In genomic region chr1:22318279-22318983, GRCh38 we compare ENCODE assay signal across 11 cellular contexts.
A peak's percentile ranks its signal among the peaks of the same experiment; 100 is the strongest.
DNase-seq lines count a peak whose midpoint lies in the region; ATAC-seq and TF ChIP-seq lines count a peak whose summit lies in the region.
"Had no signal": no experiment of that assay in that cellular context is flagged by ENCODE, and none has a peak within 500 bp of the region (broad histone marks: within the 10 kb centered on the region; RNA-seq: fewer than 3 reads in every experiment).

No MANE protein-coding gene starts in this region.

- no peak overlapping the region for H3K18ac ChIP-seq in mesenchymal stem cell (ENCODE audit: low read depth in 1 of 2, low read length in 2 of 2)

- H3K27me3 ChIP-seq in GM23338 (ENCODE audit: insufficient read depth) (peaks cover 6% of the 10 kb centered on the region; the same call in 1 of the 2 replicates), uterus (no peaks in the 10 kb centered on the region), mesenchymal stem cell (ENCODE audit: control insufficient read depth in 1 of 2, insufficient read depth in 1 of 2, low read length in 2 of 2) (peaks cover 48 to 60% of the 10 kb centered on the region in 2 experiments)

- H3K36me3 ChIP-seq in GM23338 (ENCODE audit: insufficient read depth) (no peaks in the 10 kb centered on the region), uterus (no peaks in the 10 kb centered on the region), mesenchymal stem cell (ENCODE audit: control insufficient read depth in 1 of 2, insufficient read depth in 2 of 2, low read depth in 1 of 2, low read length in 2 of 2) (no peaks in the 10 kb centered on the region)

- H3K27me3 Mint-ChIP-seq in GM23338 (ENCODE audit: insufficient read depth, low read depth, poor library complexity): peaks cover 25% of the 10 kb centered on the region
- H3K27me3 Mint-ChIP-seq in brain: peaks cover 11% of the 10 kb centered on the region
- H3K27me3 Mint-ChIP-seq in neural crest cell (ENCODE audit: low read depth): peaks cover 4% of the 10 kb centered on the region

- H3K4ac ChIP-seq in mesenchymal stem cell (ENCODE audit: low read depth in 1 of 2, low read length in 2 of 2): no peak overlapping the region

- 25% methylated on average over 24 of the region's 24 CpGs for WGBS in mesenchymal stem cell

- H4K91ac ChIP-seq in mesenchymal stem cell (ENCODE audit: low read length): no peak overlapping the region

- no peak overlapping the region for H2BK12ac ChIP-seq in mesenchymal stem cell (ENCODE audit: low read length in 2 of 2)

- no peak overlapping the region for H3K23ac ChIP-seq in mesenchymal stem cell (ENCODE audit: low read length in 2 of 2)

- no peaks in the 10 kb centered on the region for H3K36me3 Mint-ChIP-seq in GM23338 (ENCODE audit: low read depth)
- H3K36me3 Mint-ChIP-seq in brain: no peaks in the 10 kb centered on the region
- no peaks in the 10 kb centered on the region for H3K36me3 Mint-ChIP-seq in neural crest cell (ENCODE audit: low read depth)

- H3K79me2 ChIP-seq in GM23338 (replicated peaks; ENCODE audit: insufficient read depth): no peaks in the 10 kb centered on the region

- H3K9ac ChIP-seq in mesenchymal stem cell (ENCODE audit: low read length): no peak overlapping the region
- H3K9ac ChIP-seq: KMS-11 had no signal

- H4K20me1 ChIP-seq in GM23338 (replicated peaks; ENCODE audit: insufficient read depth): no peaks in the 10 kb centered on the region

- H2BK120ac ChIP-seq in mesenchymal stem cell (ENCODE audit: low read depth, low read length): no peak overlapping the region

- H2AFZ ChIP-seq in GM23338: peak overlapping the region; percentile 94
- H2AFZ ChIP-seq in mesenchymal stem cell (ENCODE audit: low read depth, low read length): no peak overlapping the region

- H3K4me1 ChIP-seq in GM23338 (ENCODE audit: insufficient read depth) (peaks cover 56% of the 10 kb centered on the region), uterus (no peaks in the 10 kb centered on the region), mesenchymal stem cell (ENCODE audit: control insufficient read depth, insufficient read depth, low read depth, low read length) (peaks cover 2% of the 10 kb centered on the region)

- H2AK5ac ChIP-seq in mesenchymal stem cell (ENCODE audit: low read length, severe bottlenecking): no peak overlapping the region

- H3K9me3 Mint-ChIP-seq in GM23338 (no peaks in the 10 kb centered on the region), brain (peaks cover 0 to 2% (median 0%) of the 10 kb centered on the region in 5 experiments), neural crest cell (no peaks in the 10 kb centered on the region)
- H3K9me3 Mint-ChIP-seq: effector memory CD8-positive, alpha-beta T cell had no signal

- H2BK5ac ChIP-seq in mesenchymal stem cell (ENCODE audit: low read depth, low read length, poor library complexity, severe bottlenecking): no peak overlapping the region

- H3K9me3 ChIP-seq in uterus (no peaks in the 10 kb centered on the region), mesenchymal stem cell (ENCODE audit: control insufficient read depth, low read length) (peaks cover 3% of the 10 kb centered on the region)

- DNase-seq in GM23338 (ENCODE audit: low spot score): peak; percentile 84
- DNase-seq in NCI-H2171 (lab: John Stamatoyannopoulos, UW): peak; percentile 69
- peak; percentile 67 for DNase-seq in neural crest cell (ENCODE audit: low read depth, low spot score)
- no peak for DNase-seq in uterus
- DNase-seq in NOMO-1 treated with DMSO at 0.1 percent for 48 hours (lab: John Stamatoyannopoulos, UW; ENCODE audit: unreplicated experiment): no peak
- DNase-seq in mesenchymal stem cell: no peak
- DNase-seq: activated T-cell treated with anti-CD3 and anti-CD28 coated beads for 4 hours; effector memory CD8-positive, alpha-beta T cell had no signal

- H3K4me1 Mint-ChIP-seq in GM23338 (peaks cover 42% of the 10 kb centered on the region), brain (peaks cover 50% of the 10 kb centered on the region), neural crest cell (peaks cover 38% of the 10 kb centered on the region)

- H3K27ac ChIP-seq in GM23338 (ENCODE audit: low read depth) (no peak overlapping the region), uterus (no peak overlapping the region), mesenchymal stem cell (ENCODE audit: low read length, poor library complexity, severe bottlenecking) (no peak overlapping the region)
- H3K27ac ChIP-seq: KMS-11 had no signal

- TF ChIP-seq POLR2A in uterus (IDR thresholded peaks at IDR 0.05): no peak

- no peak for TF ChIP-seq CTCF in GM23338 (conservative IDR thresholded peaks at IDR 0.05; ENCODE audit: low read depth in 2 of 2)
- TF ChIP-seq CTCF in brain (conservative IDR thresholded peaks at IDR 0.05): no peak
- TF ChIP-seq CTCF in neural crest cell (conservative IDR thresholded peaks at IDR 0.05): no peak
- TF ChIP-seq CTCF in uterus (IDR thresholded peaks at IDR 0.05): no peak

- H3K4me3 ChIP-seq in GM23338 (no peak overlapping the region), uterus (no peak overlapping the region), mesenchymal stem cell (ENCODE audit: insufficient read depth in 1 of 2, low read depth in 1 of 2, low read length in 2 of 2) (no peak overlapping the region)

- no peak overlapping the region for H3K27ac Mint-ChIP-seq in GM23338
- H3K27ac Mint-ChIP-seq in brain: peak overlapping the region; percentile 26 to 96 (median 72)
- H3K27ac Mint-ChIP-seq in neural crest cell (ENCODE audit: unreplicated experiment): no peak overlapping the region
- H3K27ac Mint-ChIP-seq: effector memory CD8-positive, alpha-beta T cell had no signal

- peaks cover 16% of the 10 kb centered on the region for H3F3A ChIP-seq in GM23338 (replicated peaks; ENCODE audit: low read depth)

- ATAC-seq in GM23338 (peak; percentile 78), HG02973 (IDR thresholded peaks at IDR 0.05; ENCODE audit: unreplicated experiment) (no peak)
- ATAC-seq: effector memory CD8-positive, alpha-beta T cell had no signal

- no peak overlapping the region for H3K14ac ChIP-seq in mesenchymal stem cell (ENCODE audit: low read length in 2 of 2)

- no peak overlapping the region for H4K8ac ChIP-seq in mesenchymal stem cell (ENCODE audit: low read length)

- no peak overlapping the region; the same call in 2 of the 3 replicates for H3K4me3 Mint-ChIP-seq in GM23338
- H3K4me3 Mint-ChIP-seq in brain: peak overlapping the region in 2 of 5 experiments; percentile 54 to 61
- H3K4me3 Mint-ChIP-seq in neural crest cell: no peak overlapping the region
- H3K4me3 Mint-ChIP-seq: effector memory CD8-positive, alpha-beta T cell had no signal

- H3K4me2 ChIP-seq in GM23338: peak overlapping the region; percentile 68; the same call in 1 of the 2 replicates
- no peak overlapping the region for H3K4me2 ChIP-seq in mesenchymal stem cell (ENCODE audit: low read length, poor library complexity, severe bottlenecking)
- H3K4me2 ChIP-seq: KMS-11 had no signal

- no peaks in the 10 kb centered on the region for H3K79me1 ChIP-seq in mesenchymal stem cell (replicated peaks; ENCODE audit: low read length, poor library complexity, severe bottlenecking)

- H2BK15ac ChIP-seq in mesenchymal stem cell (ENCODE audit: low read depth, poor library complexity, severe bottlenecking): no peak overlapping the region

- no peaks in the 10 kb centered on the region for H3K9me2 ChIP-seq in GM23338 (ENCODE audit: insufficient read depth)

- intact Hi-C loops in uterus (cut with DNase I; ENCODE audit: low total_unique reads): no loop called here

Comparison
In these comparisons a context has a peak if more than half of its experiments do, and no peak if none do; other contexts are left out.
1. DNase-seq: peak in GM23338 (single experiment), NCI-H2171 (single experiment) and neural crest cell (single experiment); none in uterus (0 of 2), NOMO-1 treated with DMSO at 0.1 percent for 48 hours (single experiment) and mesenchymal stem cell (single experiment).
2. H3K27ac Mint-ChIP-seq: peak in brain (5 of 5); none in GM23338 (single experiment) and neural crest cell (single experiment).